In genomic region chr17:80569936-80570335, GRCh38 we compare ENCODE assay signal across 13 cellular contexts.
"Had no signal": no experiment of that assay in that cellular context is flagged by ENCODE, and none has a peak within 500 bp of the region (broad histone marks: within the 10 kb centered on the region; RNA-seq: fewer than 3 reads in every experiment).

No MANE protein-coding gene starts in this region.

- DNase-seq: activated CD4-positive, alpha-beta T cell treated with anti-CD3 and anti-CD28 coated beads for 1 hour; activated gamma-delta T cell treated with Interleukin-2 at 50 U/mL for 16 hours; caudate nucleus; dorsolateral prefrontal cortex; left colon; lower lobe of right lung; natural killer cell; occipital lobe; posterior cingulate gyrus; retina; stimulated activated naive CD8-positive, alpha-beta T cell treated with anti-CD3 and anti-CD28 coated beads, Interleukin-15, amount 100 ng/mL, for 72 hours; upper lobe of left lung had no signal

- FAIRE-seq: colon had no signal
